Comparison of ENCODE assay signal across 9 cellular contexts in the genomic region with DNA sequence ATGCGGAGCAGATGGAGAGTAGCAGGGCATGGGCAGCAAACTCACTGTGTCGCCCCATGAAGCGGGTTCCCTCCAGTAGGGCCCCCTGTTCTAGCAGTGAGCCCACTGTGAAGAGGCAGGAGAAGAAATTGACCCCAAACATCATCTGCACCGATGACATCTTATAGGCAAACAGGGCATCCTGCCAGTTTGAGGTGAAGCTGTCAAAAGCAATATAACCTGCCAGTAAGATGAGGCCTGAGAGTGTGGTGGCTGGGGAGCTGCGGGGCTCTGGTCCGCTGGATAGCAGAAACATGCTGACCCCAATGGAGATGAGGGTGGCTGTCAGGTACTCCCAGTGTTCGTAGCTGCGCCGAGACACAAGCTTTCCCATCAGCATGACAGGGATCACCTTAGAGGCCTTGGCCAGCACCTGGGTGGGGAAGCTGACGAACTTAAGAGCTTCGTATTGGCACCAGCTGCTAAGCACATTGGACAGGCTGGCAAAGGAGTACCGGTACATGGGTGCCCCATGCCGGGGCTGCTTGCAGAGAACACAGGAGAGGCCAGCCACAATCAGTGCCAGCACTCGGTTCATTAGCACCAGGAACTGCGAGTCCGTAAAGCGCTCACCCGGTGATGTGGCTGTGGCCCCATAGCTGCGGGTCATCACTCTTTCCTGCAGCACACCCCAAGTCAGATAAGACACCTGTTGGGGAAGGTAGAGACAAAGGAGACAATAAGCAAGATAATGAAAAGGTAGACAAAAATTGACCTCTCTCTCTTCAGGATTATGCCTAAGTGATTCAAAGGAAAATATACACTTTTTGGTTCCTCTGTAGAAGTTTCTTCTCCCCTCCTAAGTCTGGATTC. TPM values are rescaled to one million over a fixed set of nuclear protein-coding genes. Genes with fewer than 3 reads are reported as not detected.
DNase-seq lines count a peak whose midpoint lies in the region; ATAC-seq and TF ChIP-seq lines count a peak whose summit lies in the region.
"Had no signal": no experiment of that assay in that cellular context is flagged by ENCODE, and none has a peak within 500 bp of the region (broad histone marks: within the 10 kb centered on the region; RNA-seq: fewer than 3 reads in every experiment).

No MANE protein-coding gene starts in this region.

- H2AFZ ChIP-seq in SU-DHL-6 (ENCODE audit: low read depth, low read length, severe bottlenecking) = no peak overlapping the region

- peaks cover 85% of the 10 kb centered on the region for H3F3A ChIP-seq in SU-DHL-6 (ENCODE audit: insufficient read depth)

- H3K9ac ChIP-seq in SU-DHL-6 (ENCODE audit: low read length) = peak overlapping the region; percentile 85

- H3K9me2 ChIP-seq in SU-DHL-6 (replicated peaks; ENCODE audit: insufficient read depth, low read length) = no peaks in the 10 kb centered on the region

- H4K20me1 ChIP-seq in SU-DHL-6 (ENCODE audit: low read depth, low read length) = peaks cover 23% of the 10 kb centered on the region; the same call in 1 of the 2 replicates

- TF ChIP-seq CTCF in SU-DHL-6 (IDR thresholded peaks at IDR 0.05; ENCODE audit: insufficient read depth, low read length, poor library complexity, severe bottlenecking) (no peak), epithelial cell of proximal tubule (conservative IDR thresholded peaks at IDR 0.05; ENCODE audit: low read depth, low read length) (no peak)

- H3K36me3 ChIP-seq in SU-DHL-6 (ENCODE audit: low read length) = peaks cover 27% of the 10 kb centered on the region

- peak; percentile 55 for DNase-seq in activated CD4-positive, alpha-beta T cell treated with anti-CD3 and anti-CD28 coated beads for 48 hours
- DNase-seq in activated CD4-positive, alpha-beta T cell treated with anti-CD3 and anti-CD28 coated beads for 1 hour = no peak
- no peak for DNase-seq in epithelial cell of proximal tubule (ENCODE audit: low read depth)
- DNase-seq in stimulated activated naive CD4-positive, alpha-beta T cell treated with Interleukin-2 at 50 U/mL for 16 hours (lab: John Stamatoyannopoulos, UW) = peak; percentile 33
- DNase-seq in Ammon's horn (ENCODE audit: low spot score) = no peak
- DNase-seq in NCI-H146 (lab: John Stamatoyannopoulos, UW) = no peak
- DNase-seq: DMS79 had no signal

- H3K79me2 ChIP-seq in SU-DHL-6 (ENCODE audit: insufficient read depth, low read length) = peaks cover 13% of the 10 kb centered on the region

- no peaks in the 10 kb centered on the region for H3K27me3 ChIP-seq in SU-DHL-6 (ENCODE audit: low read length)

- H3K4me2 ChIP-seq in SU-DHL-6 (ENCODE audit: low read depth, low read length, poor library complexity, severe bottlenecking) = peak overlapping the region; percentile 83

- H3K4me3 ChIP-seq in SU-DHL-6 (ENCODE audit: insufficient read depth, low read length, poor library complexity, severe bottlenecking) (peak overlapping the region; percentile 81), epithelial cell of proximal tubule (ENCODE audit: low read depth, low read length) (peak overlapping the region; percentile 87)

- ATAC-seq in HG02885 (IDR thresholded peaks at IDR 0.05; ENCODE audit: poor library complexity, unreplicated experiment) = no peak

- peak overlapping the region; percentile 71 for H3K27ac ChIP-seq in SU-DHL-6 (ENCODE audit: low read depth, low read length)

- no peaks in the 10 kb centered on the region for H3K9me3 ChIP-seq in SU-DHL-6 (ENCODE audit: insufficient read depth, low read length)

RNA-seq across cellular contexts. Expression of gene SLC35B2, which starts 2.1 kb away (rescaled TPM):
- 70.9 and 76.8 TPM in 2 replicates for total RNA-seq in epithelial cell of proximal tubule

RNA-seq across cellular contexts. Expression of gene HSP90AB1, which starts 8.3 kb away (rescaled TPM):
- 1,541 and 1,680 TPM in 2 replicates for total RNA-seq in epithelial cell of proximal tubule

RNA-seq across cellular contexts. Expression of gene NFKBIE, which starts 10.2 kb away (rescaled TPM):
- 61.6 and 131 TPM in 2 replicates for total RNA-seq in epithelial cell of proximal tubule

RNA-seq across cellular contexts. Expression of gene TMEM151B, which starts 15.1 kb away (rescaled TPM):
- total RNA-seq in epithelial cell of proximal tubule = 0.07 TPM in 1 of 2 replicates, not detected in the other

RNA-seq across cellular contexts. Expression of gene SLC29A1, which starts 31.8 kb away (rescaled TPM):
- 47.6 and 78.6 TPM in 2 replicates for total RNA-seq in epithelial cell of proximal tubule

Comparison
In these comparisons a context has a peak if more than half of its experiments do, and no peak if none do; other contexts are left out.
1. DNase-seq: peak in activated CD4-positive, alpha-beta T cell treated with anti-CD3 and anti-CD28 coated beads for 48 hours (single experiment) and stimulated activated naive CD4-positive, alpha-beta T cell treated with Interleukin-2 at 50 U/mL for 16 hours (single experiment); none in activated CD4-positive, alpha-beta T cell treated with anti-CD3 and anti-CD28 coated beads for 1 hour (single experiment), epithelial cell of proximal tubule (single experiment), Ammon's horn (single experiment) and NCI-H146 (single experiment).